ENCODE assay signal across 16 cellular contexts in the genomic region with DNA sequence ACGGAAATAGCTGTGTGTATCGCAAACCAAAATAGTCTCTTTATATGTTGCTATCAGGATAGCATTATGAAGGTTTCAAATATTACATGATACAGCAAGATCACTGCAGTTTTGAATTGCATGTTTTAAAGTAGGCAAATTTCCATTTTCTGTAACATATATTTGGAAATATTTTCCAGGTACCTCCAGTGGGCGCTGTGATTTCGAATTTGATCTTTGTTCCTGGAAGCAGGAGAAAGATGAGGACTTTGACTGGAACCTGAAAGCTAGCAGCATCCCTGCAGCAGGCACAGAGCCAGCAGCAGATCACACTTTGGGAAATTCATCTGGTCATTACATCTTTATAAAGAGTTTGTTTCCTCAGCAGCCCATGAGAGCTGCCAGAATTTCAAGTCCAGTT.
DNase-seq lines count a peak whose midpoint lies in the region; ATAC-seq and TF ChIP-seq lines count a peak whose summit lies in the region.
"Had no signal": no experiment of that assay in that cellular context is flagged by ENCODE, and none has a peak within 500 bp of the region (broad histone marks: within the 10 kb centered on the region; RNA-seq: fewer than 3 reads in every experiment).

No MANE protein-coding gene starts in this region.

- H4K20me1 ChIP-seq in OCI-LY7 (ENCODE audit: insufficient read depth, low read length): no peaks in the 10 kb centered on the region

- H2AFZ ChIP-seq in OCI-LY7 (ENCODE audit: low read length): no peak overlapping the region

- H3K79me2 ChIP-seq in OCI-LY7 (ENCODE audit: insufficient read depth, low read depth, low read length): no peaks in the 10 kb centered on the region

- H3K36me3 ChIP-seq in OCI-LY7 (ENCODE audit: insufficient read depth, low read length): no peaks in the 10 kb centered on the region
- H3K36me3 ChIP-seq: tibial artery had no signal

- DNase-seq in NCI-H1105 treated with DMSO at 0.1 percent for 48 hours (lab: John Stamatoyannopoulos, UW) (peak; percentile 0), NCI-H1105 (lab: John Stamatoyannopoulos, UW) (no peak), OCI-LY7 (ENCODE audit: low spot score) (no peak), fibroblast of the aortic adventitia (ENCODE audit: low read depth) (peak; percentile 2), progenitor cell of endocrine pancreas (ENCODE audit: low spot score, unreplicated experiment) (no peak)
- DNase-seq in activated CD4-positive, alpha-beta T cell treated with anti-CD3 and anti-CD28 coated beads, Interleukin-2, amount 50 U/mL, for 4 hours: no peak
- DNase-seq: activated CD4-positive, alpha-beta T cell treated with anti-CD3 and anti-CD28 coated beads, Interleukin-2, amount 10 ng/mL, durations not matched to agents 24 days and 14 days; activated gamma-delta T cell; caudate nucleus; erythroblast; NCI-H2029; T-helper 17 cell; tibial artery had no signal

- peaks cover 6% of the 10 kb centered on the region for H3K4me1 Mint-ChIP-seq in progenitor cell of endocrine pancreas (ENCODE audit: low read depth)
- H3K4me1 Mint-ChIP-seq: activated CD4-positive, alpha-beta T cell treated with anti-CD3 and anti-CD28 coated beads, Interleukin-2, amount 10 ng/mL, durations not matched to agents 24 days and 14 days; T-helper 17 cell had no signal

- TF ChIP-seq CTCF in OCI-LY7 (conservative IDR thresholded peaks at IDR 0.05; ENCODE audit: low read length): peak; percentile 30
- peak; percentile 17 for TF ChIP-seq CTCF in fibroblast of the aortic adventitia (IDR thresholded peaks at IDR 0.05; ENCODE audit: insufficient read depth, low read length)
- TF ChIP-seq CTCF in progenitor cell of endocrine pancreas (IDR thresholded peaks at IDR 0.05; ENCODE audit: unreplicated experiment): peak; percentile 48

- intact Hi-C loops in OCI-LY7 (cut with micrococcal nuclease; ENCODE audit: unreplicated experiment): no loop called here

- POLR2A ChIA-PET in OCI-LY7 (lab: Charles Lee): no interaction called here

- BruUV-seq in OCI-LY7 (replicated peaks; lab: Mats Ljungman, UMichigan): no TSS peak

- peaks cover 2% of the 10 kb centered on the region for H3K27me3 Mint-ChIP-seq in progenitor cell of endocrine pancreas
- H3K27me3 Mint-ChIP-seq: activated CD4-positive, alpha-beta T cell treated with anti-CD3 and anti-CD28 coated beads, Interleukin-2, amount 10 ng/mL, durations not matched to agents 24 days and 14 days; T-helper 17 cell had no signal

- H3K4me2 ChIP-seq in OCI-LY7 (ENCODE audit: low read length): no peak overlapping the region
- H3K4me2 ChIP-seq: A549 had no signal

- no peak overlapping the region for H3K27ac Mint-ChIP-seq in progenitor cell of endocrine pancreas
- H3K27ac Mint-ChIP-seq: activated CD4-positive, alpha-beta T cell treated with anti-CD3 and anti-CD28 coated beads, Interleukin-2, amount 10 ng/mL, durations not matched to agents 24 days and 14 days; T-helper 17 cell had no signal

- H3K4me3 ChIP-seq in OCI-LY7 (ENCODE audit: low read depth, low read length, poor library complexity, severe bottlenecking): no peak overlapping the region
- H3K4me3 ChIP-seq in fibroblast of the aortic adventitia (ENCODE audit: low read depth, low read length): no peak overlapping the region
- H3K4me3 ChIP-seq: A549, tibial artery had no signal

- no peak overlapping the region for H3K27ac ChIP-seq in OCI-LY7 (ENCODE audit: low read depth, low read length, poor library complexity, severe bottlenecking)
- H3K27ac ChIP-seq: A549, tibial artery had no signal

- H3K9me3 ChIP-seq in OCI-LY7 (ENCODE audit: low read length): no peaks in the 10 kb centered on the region
- H3K9me3 ChIP-seq: A549, tibial artery had no signal

- H3K9me2 ChIP-seq in OCI-LY7 (ENCODE audit: insufficient read depth, low read length): no peaks in the 10 kb centered on the region

- H3K9me3 Mint-ChIP-seq in progenitor cell of endocrine pancreas (ENCODE audit: low read depth): no peaks in the 10 kb centered on the region
- H3K9me3 Mint-ChIP-seq: activated CD4-positive, alpha-beta T cell treated with anti-CD3 and anti-CD28 coated beads, Interleukin-2, amount 10 ng/mL, durations not matched to agents 24 days and 14 days had no signal

- no peak overlapping the region for H3K4me3 Mint-ChIP-seq in progenitor cell of endocrine pancreas (ENCODE audit: low read depth)
- H3K4me3 Mint-ChIP-seq: activated CD4-positive, alpha-beta T cell treated with anti-CD3 and anti-CD28 coated beads, Interleukin-2, amount 10 ng/mL, durations not matched to agents 24 days and 14 days; T-helper 17 cell had no signal

- no peaks in the 10 kb centered on the region for H3K4me1 ChIP-seq in OCI-LY7 (ENCODE audit: insufficient read depth, low read length, poor library complexity, severe bottlenecking)
- H3K4me1 ChIP-seq: A549, tibial artery had no signal

- CTCF ChIA-PET in OCI-LY7 (lab: Charles Lee; ENCODE audit: unreplicated experiment): no interaction called here

- H3K36me3 Mint-ChIP-seq in progenitor cell of endocrine pancreas (ENCODE audit: insufficient read depth): no peaks in the 10 kb centered on the region

- ATAC-seq in HG03354 (IDR thresholded peaks at IDR 0.05; ENCODE audit: poor library complexity, severe bottlenecking, unreplicated experiment) (no peak), GM18517 (IDR thresholded peaks at IDR 0.05; ENCODE audit: unreplicated experiment) (no peak)
- ATAC-seq: A549, T-helper 17 cell had no signal

Comparison
In these comparisons a context has a peak if more than half of its experiments do, and no peak if none do; other contexts are left out.
1. DNase-seq: peak in NCI-H1105 treated with DMSO at 0.1 percent for 48 hours (single experiment) and fibroblast of the aortic adventitia (single experiment); none in NCI-H1105 (single experiment), OCI-LY7 (single experiment), progenitor cell of endocrine pancreas (single experiment) and activated CD4-positive, alpha-beta T cell treated with anti-CD3 and anti-CD28 coated beads, Interleukin-2, amount 50 U/mL, for 4 hours (0 of 2).
2. Peak in every context shown above with its lines, with median percentiles within 50 percentile points of each other: CTCF ChIP-seq.